8 cellular contexts compared by ENCODE assay signal in genomic region chr5:60844429-60844890, GRCh38. TPM values are rescaled to one million over a fixed set of nuclear protein-coding genes. Genes with fewer than 3 reads are reported as not detected.
A peak's percentile ranks its signal among the peaks of the same experiment; 100 is the strongest.
DNase-seq lines count a peak whose midpoint lies in the region; ATAC-seq and TF ChIP-seq lines count a peak whose summit lies in the region.

No MANE protein-coding gene starts in this region.

- no peak for DNase-seq in AG10803 (ENCODE audit: low read depth)
- peak; percentile 16 for DNase-seq in HEK293T (ENCODE audit: extremely low spot score)
- DNase-seq in astrocyte of the cerebellum (ENCODE audit: low read depth): no peak
- DNase-seq in lung (ENCODE audit: low spot score): no peak
- DNase-seq in upper lobe of left lung: no peak
- DNase-seq in NCI-H1930 (lab: John Stamatoyannopoulos, UW): no peak

- no peak for TF ChIP-seq CTCF in AG10803 (conservative IDR thresholded peaks at IDR 0.05; ENCODE audit: low read length)
- no peak for TF ChIP-seq CTCF in astrocyte of the cerebellum (IDR thresholded peaks at IDR 0.05; ENCODE audit: low read depth, low read length, missing control alignments)
- TF ChIP-seq CTCF in lung (IDR thresholded peaks at IDR 0.05; ENCODE audit: control extremely low read depth, extremely low read depth): no peak
- TF ChIP-seq CTCF in upper lobe of left lung (IDR thresholded peaks at IDR 0.05): no peak

- H3K27ac ChIP-seq in lung (ENCODE audit: low read depth in 1 of 2, low read length in 1 of 2) (no peak overlapping the region), upper lobe of left lung (no peak overlapping the region)

- H3K4me3 ChIP-seq in AG10803 (ENCODE audit: low read length): peak overlapping the region; percentile 52
- H3K4me3 ChIP-seq in astrocyte of the cerebellum (ENCODE audit: low read depth, low read length): peak overlapping the region; percentile 71
- peak overlapping the region; percentile 69 for H3K4me3 ChIP-seq in lung
- H3K4me3 ChIP-seq in upper lobe of left lung: peak overlapping the region; percentile 3 to 84 (median 71)

- H3K27me3 ChIP-seq in lung (ENCODE audit: control insufficient read depth, insufficient read depth) (no peaks in the 10 kb centered on the region), upper lobe of left lung (peaks cover 0 to 6% (median 2%) of the 10 kb centered on the region in 4 donors)

- peaks cover 0 to 10% of the 10 kb centered on the region in 2 donors for H3K4me1 ChIP-seq in lung (ENCODE audit: control insufficient read depth in 2 of 2, insufficient read depth in 2 of 2, low read length in 2 of 2)
- peaks cover 7 to 22% (median 8%) of the 10 kb centered on the region in 4 donors for H3K4me1 ChIP-seq in upper lobe of left lung

- in situ Hi-C loops in astrocyte of the cerebellum (cut with HindIII; ENCODE audit: low sequenced_read_pairs): no loop called here

- WGBS in lung, 2 donors: 2% methylated on average over 10 to 20 of the region's 20 CpGs
- 2 to 3% methylated on average over 18 to 20 of the region's 20 CpGs for WGBS in upper lobe of left lung, 2 donors

- ATAC-seq in lung (ENCODE audit: insufficient read depth, low FRiP score) (peak; percentile 8), upper lobe of left lung (ENCODE audit: low FRiP score in 2 of 2) (no peak), HG02571 (IDR thresholded peaks at IDR 0.05; ENCODE audit: unreplicated experiment) (no peak), HG03095 (IDR thresholded peaks at IDR 0.05; ENCODE audit: unreplicated experiment) (no peak)

- no peak for TF ChIP-seq EP300 in upper lobe of left lung (IDR thresholded peaks at IDR 0.05)

- peaks cover 0 to 1% of the 10 kb centered on the region in 2 donors for H3K9me3 ChIP-seq in lung (ENCODE audit: control insufficient read depth in 2 of 2, insufficient read depth in 1 of 2, low read length in 1 of 2)
- H3K9me3 ChIP-seq in upper lobe of left lung: no peaks in the 10 kb centered on the region

- H3K36me3 ChIP-seq in lung (ENCODE audit: control insufficient read depth in 2 of 2, insufficient read depth in 2 of 2, low read length in 2 of 2) (no peaks in the 10 kb centered on the region), upper lobe of left lung (no peaks in the 10 kb centered on the region)

- TF ChIP-seq POLR2A in upper lobe of left lung (IDR thresholded peaks at IDR 0.05): no peak

- CTCF ChIA-PET in HEK293T (lab: Yijun Ruan, JAX): interaction anchor here (0.7 to 1.9 kb wide), 2 partner anchors 89 to 145 kb away, joined by 3 to 4 read pairs; partner anchors contain the start of gene DEPDC1B

- POLR2A ChIA-PET in HEK293T (lab: Yijun Ruan, JAX): interaction anchor here (1.6 to 2.8 kb wide), 2 partner anchors 23 to 145 kb away, joined by 3 to 13 read pairs; partner anchors contain the start of gene DEPDC1B

TF ChIP-seq in HEK293T, 16 proteins besides CTCF, POLR2A, EP300 and RAD21:
- TF ChIP-seq FOXA1 (IDR thresholded peaks at IDR 0.05): no peak
- TF ChIP-seq ARNT (IDR thresholded peaks at IDR 0.05): no peak
- TF ChIP-seq L3MBTL2 (conservative IDR thresholded peaks at IDR 0.05): no peak
- no peak for TF ChIP-seq NFRKB (IDR thresholded peaks at IDR 0.05)
- TF ChIP-seq HDGF (IDR thresholded peaks at IDR 0.05; ENCODE audit: borderline replicate concordance): no peak

RNA-seq across cellular contexts. Expression of gene ELOVL7, which starts 0.4 kb away (rescaled TPM):
- total RNA-seq in lung (1 to 10 TPM; 4.5 to 5.9 TPM), upper lobe of left lung (10 to 100 TPM in 2 of 6 donors, 1 to 10 TPM in 4; 1.9 to 17.7 (median 6.7) TPM)
- polyA plus RNA-seq in lung: 1 to 10 TPM; 2.9 to 4.1 TPM
